Comparison of ENCODE assay signal across 28 cellular contexts in the genomic region with DNA sequence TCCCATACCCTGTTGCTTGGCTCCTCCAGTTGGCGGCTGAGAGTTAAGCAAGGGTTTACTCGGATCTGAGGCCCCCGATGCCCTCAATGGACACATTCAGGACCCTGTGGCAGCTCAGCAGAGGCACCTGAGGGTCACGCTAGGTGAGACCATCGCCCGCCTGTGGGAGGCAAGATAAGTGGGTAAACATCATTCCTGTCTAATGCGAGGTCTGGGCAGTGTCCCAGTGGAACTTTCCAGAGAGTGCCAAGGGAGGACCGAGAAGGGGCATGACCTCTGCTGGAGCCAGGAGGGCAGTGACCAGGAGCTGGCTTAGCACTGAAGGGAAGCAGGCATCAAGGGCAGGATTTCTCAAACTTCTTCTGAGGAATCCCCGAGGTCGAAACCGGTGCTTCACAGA.
"Had no signal": no experiment of that assay in that cellular context is flagged by ENCODE, and none has a peak within 500 bp of the region (broad histone marks: within the 10 kb centered on the region; RNA-seq: fewer than 3 reads in every experiment).

No MANE protein-coding gene starts in this region.

- ATAC-seq: activated CD4-positive, CD25-positive, alpha-beta regulatory T cell treated with anti-CD3 and anti-CD28 coated beads, Interleukin-2, amount 50 U/mL, for 24 hours; foreskin keratinocyte; stimulated activated memory B cell treated with anti-CD40 and anti-IgM and Interleukin-4, amounts not matched to agents 10 μg/mL and 1 μg/mL and 100 μg/mL, for 72 hours; stimulated activated naive CD8-positive, alpha-beta T cell treated with anti-CD3 and anti-CD28 coated beads, Interleukin-15, amount 100 ng/mL, for 72 hours had no signal

- H3K27ac ChIP-seq: brain microvascular endothelial cell, foreskin keratinocyte, pancreas, sigmoid colon, thyroid gland, upper lobe of left lung, vagina, WERI-Rb-1 had no signal

- H3K4me3 ChIP-seq: pancreas, sigmoid colon, smooth muscle cell, thyroid gland, upper lobe of left lung, vagina had no signal

- H3K36me3 ChIP-seq: brain microvascular endothelial cell, pancreas, thyroid gland, upper lobe of left lung, vagina, WERI-Rb-1 had no signal

- H3K27me3 ChIP-seq: brain microvascular endothelial cell, foreskin keratinocyte, pancreas, sigmoid colon, thyroid gland, upper lobe of left lung, vagina had no signal

- H3K9me3 ChIP-seq: pancreas, sigmoid colon, SK-N-SH, thyroid gland, upper lobe of left lung, vagina had no signal

- H3K4me1 ChIP-seq: foreskin keratinocyte, pancreas, sigmoid colon, thyroid gland, upper lobe of left lung, vagina had no signal

- DNase-seq: activated CD4-positive, alpha-beta T cell treated with anti-CD3 and anti-CD28 coated beads for 48 hours; activated CD4-positive, alpha-beta T cell treated with anti-CD3 and anti-CD28 coated beads, Interleukin-2, amount 50 U/mL, for 48 hours; activated CD8-positive, alpha-beta memory T cell treated with anti-CD3 and anti-CD28 coated beads for 24 hours; activated effector memory CD4-positive, alpha-beta T cell treated with anti-CD3 and anti-CD28 coated beads, Interleukin-2, amount 50 U/mL, for 16 hours; activated naive CD4-positive, alpha-beta T cell treated with anti-CD3 and anti-CD28 coated beads for 36 hours; activated naive CD8-positive, alpha-beta T cell treated with anti-CD3 and anti-CD28 coated beads, Interleukin-2, amount 10 ng/mL, durations not matched to agents 7 days and 5 days; brain microvascular endothelial cell; caudate nucleus; cortex of kidney; foreskin keratinocyte; left cardiac atrium; naive B cell; pancreas; sigmoid colon; stimulated activated CD4-positive, alpha-beta T cell treated with anti-CD3 and anti-CD28 coated beads, Interleukin-1b, Interleukin-23, amount 100 ng/mL, for 48 hours; stimulated activated CD4-positive, alpha-beta T cell treated with anti-CD3 and anti-CD28 coated beads, Interleukin-4, amount 100 ng/mL, for 4 hours; stimulated activated CD8-positive, alpha-beta memory T cell treated with anti-CD3 and anti-CD28 coated beads, Interleukin-4, amount 100 ng/mL, for 48 hours; stimulated activated naive CD8-positive, alpha-beta T cell treated with anti-CD3 and anti-CD28 coated beads, Interleukin-15, amount 100 ng/mL, for 72 hours; SW 1271; T-helper 9 cell; thyroid gland; upper lobe of left lung; WERI-Rb-1 had no signal
